19 cellular contexts compared by ENCODE assay signal in the genomic region with DNA sequence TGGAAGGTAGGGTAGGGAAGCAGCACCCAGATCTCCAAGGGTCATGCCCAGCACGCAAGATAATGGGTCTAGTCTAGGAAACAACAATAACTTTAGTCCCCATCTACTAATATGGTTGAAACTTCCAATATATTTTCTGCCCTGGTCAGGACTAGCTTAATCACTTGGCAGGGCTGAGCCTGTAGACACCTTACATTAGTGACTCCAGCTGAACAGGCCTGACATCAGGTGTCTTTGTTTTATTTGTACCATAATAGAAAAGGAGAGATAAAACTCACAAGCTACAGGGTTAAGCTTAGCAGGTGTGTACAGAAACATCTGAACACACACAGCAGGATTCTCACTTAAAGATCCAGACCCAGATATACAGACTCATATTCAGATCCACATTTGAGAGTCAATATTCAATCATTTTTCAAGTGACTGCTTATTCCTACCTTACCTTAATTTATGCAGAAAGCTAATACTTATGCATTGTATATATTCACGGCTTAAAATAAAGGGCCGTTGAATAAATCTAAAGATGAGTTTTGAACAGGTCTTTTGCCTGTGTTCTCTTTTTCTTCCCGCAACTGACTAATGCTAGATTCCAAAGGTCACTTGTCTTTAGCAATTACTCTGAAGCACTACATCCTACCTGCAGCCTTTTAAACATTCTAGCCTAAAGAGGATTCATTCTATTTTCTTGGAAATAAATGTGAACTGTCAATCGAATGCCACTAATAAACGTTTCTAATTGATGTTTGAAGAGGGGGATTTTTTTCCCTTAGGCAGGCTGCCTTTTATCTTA.
"Had no signal": no experiment of that assay in that cellular context is flagged by ENCODE, and none has a peak within 500 bp of the region (broad histone marks: within the 10 kb centered on the region; RNA-seq: fewer than 3 reads in every experiment).

No MANE protein-coding gene starts in this region.

- H3K9me3 ChIP-seq: ovary, psoas muscle, stomach had no signal

- DNase-seq: activated CD4-positive, alpha-beta T cell treated with anti-CD3 and anti-CD28 coated beads, Interleukin-2, amount 50 U/mL, for 1 hour; activated CD4-positive, CD25-positive, alpha-beta regulatory T cell treated with anti-CD3 and anti-CD28 coated beads, Interleukin-2, amount 50 U/mL, for 72 hours; activated CD8-positive, alpha-beta memory T cell treated with anti-CD3 and anti-CD28 coated beads, Interleukin-2, amount 50 U/mL, for 4 hours; activated naive CD4-positive, alpha-beta T cell treated with anti-CD3 and anti-CD28 coated beads, Interleukin-2, amount 50 U/mL, for 16 hours; activated T-cell treated with anti-CD3 and anti-CD28 coated beads, Interleukin-2, amount 50 U/mL, for 4 hours; aorta; erythroblast; glutamatergic neuron; left ventricle myocardium superior; naive B cell; ovary; psoas muscle; stimulated activated CD4-positive, alpha-beta T cell treated with anti-CD3 and anti-CD28 coated beads, Interleukin-4, amount 100 ng/mL, for 24 hours; stomach had no signal

- H3K27ac ChIP-seq: coronary artery, neural progenitor cell, ovary, psoas muscle, stomach, VCaP had no signal

- H3K4me2 ChIP-seq: neural progenitor cell had no signal

- H3K4me3 ChIP-seq: coronary artery, neural progenitor cell, ovary, psoas muscle, stomach had no signal

- H3K4me1 ChIP-seq: neural progenitor cell, psoas muscle, stomach had no signal

- ATAC-seq: activated T-cell treated with anti-CD3 and anti-CD28 coated beads, Interleukin-2, amount 50 U/mL, for 4 hours; left ventricle myocardium superior; psoas muscle; sciatic nerve; stimulated activated effector memory CD8-positive, alpha-beta T cell treated with anti-CD3 and anti-CD28 coated beads, Interleukin-12 subunit alpha, Interleukin-12 subunit beta, amount 100 ng/mL, for 72 hours had no signal
